In genomic region chr12:29838768-29839167, GRCh38 we compare ENCODE assay signal across 27 cellular contexts.
DNase-seq lines count a peak whose midpoint lies in the region; TF ChIP-seq lines count a peak whose summit lies in the region.
"Had no signal": no experiment of that assay in that cellular context is flagged by ENCODE, and none has a peak within 500 bp of the region (broad histone marks: within the 10 kb centered on the region; RNA-seq: fewer than 3 reads in every experiment).

No MANE protein-coding gene starts in this region.

- no peak for DNase-seq in NCI-H2227 treated with DMSO at 0.1 percent for 48 hours (lab: John Stamatoyannopoulos, UW)
- DNase-seq: 8988T; ACHN; AML-193; BE2C; C1 segment of cervical spinal cord; Caco-2; Calu3; CD4-positive, alpha-beta memory T cell; CD4-positive, alpha-beta T cell; CD4-positive, CD25-positive, alpha-beta regulatory T cell; CD8-positive, alpha-beta memory T cell; CD8-positive, alpha-beta T cell; COR-L47; DMS 273 treated with DMSO at 0.1 percent for 48 hours; DMS153; DMS53; DMS79; DMS79 treated with DMSO at 0.1 percent for 48 hours; DND-41; EL had no signal

- no peak for TF ChIP-seq CTCF in HEK293 (tag by site-specific recombination; IDR thresholded peaks at IDR 0.05)

- no peaks in the 10 kb centered on the region for H3K4me1 ChIP-seq in HEK293 (ENCODE audit: control insufficient read depth, insufficient read depth, low read length)
- H3K4me1 ChIP-seq: A549; BE2C; BLaER1; BLaER1 treated with 17β-estradiol and CSF1 and Interleukin-3, amounts not matched to agents 10 nM and 100 nM; Caco-2 had no signal

- POLR2A ChIA-PET in HEK293 (lab: Yijun Ruan, JAX): no interaction called here

- H3K4me3 ChIP-seq in HEK293 (ENCODE audit: low read depth, low read length): no peak overlapping the region
- H3K4me3 ChIP-seq: A549; BLaER1; BLaER1 treated with 17β-estradiol and CSF1 and Interleukin-3, amounts not matched to agents 10 nM and 100 nM had no signal

- H3K36me3 ChIP-seq in HEK293 (ENCODE audit: control insufficient read depth in 2 of 2, insufficient read depth in 1 of 2, low read length in 2 of 2): no peaks in the 10 kb centered on the region
- H3K36me3 ChIP-seq: BE2C; BLaER1; BLaER1 treated with 17β-estradiol and CSF1 and Interleukin-3, amounts not matched to agents 10 nM and 100 nM had no signal

- CTCF ChIA-PET in HEK293 (lab: Yijun Ruan, JAX): no interaction called here

- no peaks in the 10 kb centered on the region; the same call in 1 of the 2 replicates for H3K9me3 ChIP-seq in HEK293 (ENCODE audit: control insufficient read depth, insufficient read depth, low read depth, low read length)
- H3K9me3 ChIP-seq: A549, BE2C had no signal

- no peak overlapping the region for H3K27ac ChIP-seq in HEK293 (ENCODE audit: extremely low read depth, low read depth, low read length)
- H3K27ac ChIP-seq: 22Rv1; A549; BLaER1; BLaER1 treated with 17β-estradiol and CSF1 and Interleukin-3, amounts not matched to agents 10 nM and 100 nM; C4-2B had no signal

TF ChIP-seq in HEK293, 187 proteins besides CTCF, POLR2A, EP300 and RAD21:
- TF ChIP-seq TRIM28 (IDR thresholded peaks at IDR 0.05; ENCODE audit: borderline replicate concordance, low read length) (peak; percentile 81), SCRT2 (tag by site-specific recombination; IDR thresholded peaks at IDR 0.05) (no peak), BCL11B (tag by site-specific recombination; IDR thresholded peaks at IDR 0.05; ENCODE audit: low read depth) (no peak), SETDB1 (IDR thresholded peaks at IDR 0.05; ENCODE audit: insufficient read length, low read length) (peak; percentile 89), ZNF791 (tag by site-specific recombination; IDR thresholded peaks at IDR 0.05) (peak; percentile 97), ZNF23 (tag by site-specific recombination; IDR thresholded peaks at IDR 0.05; ENCODE audit: borderline replicate concordance) (no peak), ZNF292 (tag by site-specific recombination; IDR thresholded peaks at IDR 0.05; ENCODE audit: borderline replicate concordance, low read depth) (no peak), ZNF571 (tag by site-specific recombination; IDR thresholded peaks at IDR 0.05) (no peak), ZNF341 (tag by site-specific recombination; IDR thresholded peaks at IDR 0.05; ENCODE audit: low read depth) (no peak)
TF ChIP-seq in HEK293: peak in this region for 3.
